1 cellular context compared by ENCODE assay signal in genomic region chr17:83076930-83077329, GRCh38.
TF ChIP-seq lines count a peak whose summit lies in the region.

No MANE protein-coding gene starts in this region.

TF ChIP-seq in HepG2, 621 proteins besides CTCF, POLR2A, EP300 and RAD21 (continued from another document):
- TF ChIP-seq KIAA2018 (CRISPR knock-in tag; IDR thresholded peaks at IDR 0.05; ENCODE audit: borderline replicate concordance) (no peak), DR1 (CRISPR knock-in tag; IDR thresholded peaks at IDR 0.05) (no peak), ARNT2 (CRISPR knock-in tag; IDR thresholded peaks at IDR 0.05; ENCODE audit: low read depth) (no peak), ZNF552 (CRISPR knock-in tag; IDR thresholded peaks at IDR 0.05; ENCODE audit: borderline replicate concordance) (no peak), HNF1A (IDR thresholded peaks at IDR 0.05; ENCODE audit: low read depth) (no peak), HNF1A (CRISPR knock-in tag; IDR thresholded peaks at IDR 0.05; ENCODE audit: borderline replicate concordance) (no peak), TOPORS (CRISPR knock-in tag; IDR thresholded peaks at IDR 0.05) (no peak), ZBTB33 (CRISPR knock-in tag; IDR thresholded peaks at IDR 0.05) (no peak), GLI4 (CRISPR knock-in tag; IDR thresholded peaks at IDR 0.05; ENCODE audit: borderline replicate concordance) (no peak), HIVEP1 (CRISPR knock-in tag; IDR thresholded peaks at IDR 0.05) (no peak), ZNF879 (CRISPR knock-in tag; IDR thresholded peaks at IDR 0.05) (no peak), BRD4 (CRISPR knock-in tag; IDR thresholded peaks at IDR 0.05) (no peak), CBX2 (IDR thresholded peaks at IDR 0.05; ENCODE audit: low read depth, low read length) (no peak), CBX2 (CRISPR knock-in tag; IDR thresholded peaks at IDR 0.05; ENCODE audit: low read depth) (no peak), CEBPB (IDR thresholded peaks at IDR 0.05; ENCODE audit: borderline replicate concordance, low read depth, low read length) (no peak), STAG1 (CRISPR knock-in tag; IDR thresholded peaks at IDR 0.05) (peak; percentile 83), MLX (CRISPR knock-in tag; IDR thresholded peaks at IDR 0.05) (no peak), NR2F6 (IDR thresholded peaks at IDR 0.05) (no peak), NR2F6 (CRISPR knock-in tag; IDR thresholded peaks at IDR 0.05) (peak; percentile 44; the same call in 1 of the 2 replicates), CENPBD1 (CRISPR knock-in tag; IDR thresholded peaks at IDR 0.05; ENCODE audit: borderline replicate concordance, low read depth) (no peak), ZNF24 (IDR thresholded peaks at IDR 0.05) (no peak), HNF4A (CRISPR knock-in tag; IDR thresholded peaks at IDR 0.05) (no peak), ZNF143 (CRISPR knock-in tag; IDR thresholded peaks at IDR 0.05) (no peak), ZNF264 (CRISPR knock-in tag; IDR thresholded peaks at IDR 0.05) (no peak)
TF ChIP-seq in HepG2: peak in this region for 6.
